In the genomic region with DNA sequence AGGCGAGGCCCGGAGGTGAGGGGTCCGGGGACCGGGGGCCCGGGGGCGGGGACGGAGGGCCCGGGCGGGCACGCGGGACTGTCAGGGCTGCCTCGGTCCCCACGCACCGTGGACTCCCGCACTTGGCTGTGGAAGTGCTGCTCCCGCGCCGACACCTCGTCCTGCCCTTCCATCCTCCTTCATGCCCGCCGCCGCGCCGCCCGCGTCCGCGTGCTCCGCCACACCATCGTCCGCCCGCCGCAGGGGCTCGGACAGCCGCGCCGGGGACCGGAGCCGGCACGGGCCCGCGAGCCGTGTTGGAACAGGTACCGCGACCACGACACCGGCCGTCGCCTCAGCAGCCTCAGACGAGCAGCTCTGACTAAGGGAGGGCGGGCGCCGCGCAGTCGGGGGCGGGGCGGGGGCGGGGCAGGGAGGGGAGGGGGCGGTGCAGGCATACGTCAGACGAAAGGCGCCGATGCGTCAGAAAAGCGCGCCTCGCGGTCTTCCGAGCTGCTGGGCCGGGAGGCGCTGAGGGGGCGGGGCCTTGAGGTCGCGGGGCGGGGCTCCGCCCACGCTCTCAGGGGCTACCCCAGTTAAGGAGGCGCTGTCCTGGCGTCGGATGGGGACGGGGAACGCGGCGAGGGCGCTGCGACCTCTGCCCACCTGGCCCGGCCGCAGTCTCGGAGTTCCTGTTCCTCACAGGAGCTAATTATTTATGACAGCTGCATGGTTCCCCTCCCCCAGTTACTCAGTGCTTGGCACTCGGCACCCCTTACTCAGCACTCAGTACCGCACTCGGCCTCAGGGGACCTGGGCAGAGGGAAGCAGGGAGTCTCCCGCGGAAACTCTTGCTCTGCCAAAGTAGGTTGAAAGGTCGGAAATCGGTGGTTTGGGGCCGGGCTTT, we compare ENCODE assay signal across 8 cellular contexts. TPM values are rescaled to one million over a fixed set of nuclear protein-coding genes. Genes with fewer than 3 reads are reported as not detected.
DNase-seq lines count a peak whose midpoint lies in the region; ATAC-seq and TF ChIP-seq lines count a peak whose summit lies in the region.

A gene with protein sequence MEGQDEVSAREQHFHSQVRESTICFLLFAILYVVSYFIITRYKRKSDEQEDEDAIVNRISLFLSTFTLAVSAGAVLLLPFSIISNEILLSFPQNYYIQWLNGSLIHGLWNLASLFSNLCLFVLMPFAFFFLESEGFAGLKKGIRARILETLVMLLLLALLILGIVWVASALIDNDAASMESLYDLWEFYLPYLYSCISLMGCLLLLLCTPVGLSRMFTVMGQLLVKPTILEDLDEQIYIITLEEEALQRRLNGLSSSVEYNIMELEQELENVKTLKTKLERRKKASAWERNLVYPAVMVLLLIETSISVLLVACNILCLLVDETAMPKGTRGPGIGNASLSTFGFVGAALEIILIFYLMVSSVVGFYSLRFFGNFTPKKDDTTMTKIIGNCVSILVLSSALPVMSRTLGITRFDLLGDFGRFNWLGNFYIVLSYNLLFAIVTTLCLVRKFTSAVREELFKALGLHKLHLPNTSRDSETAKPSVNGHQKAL (minus strand): TSS at position 363 of the 886 bp plus-strand sequence. CDS start 190 bp downstream, at position 173.

- intact Hi-C loops in OCI-LY7 (cut with micrococcal nuclease; ENCODE audit: unreplicated experiment) (loop anchor here (1.0 to 2.0 kb wide), 3 partner anchors 35 to 246 kb away; a partner anchor contains a TSS), mucosa of descending colon (cut with DNase I, micrococcal nuclease) (no loop called here)

- peaks cover 46% of the 10 kb centered on the region for H3K79me2 ChIP-seq in OCI-LY7 (ENCODE audit: insufficient read depth, low read depth, low read length)

- peak within 1 kb of the TSS; percentile 87 for H2AFZ ChIP-seq in OCI-LY7 (ENCODE audit: low read length)

- no peaks in the 10 kb centered on the region for H4K20me1 ChIP-seq in OCI-LY7 (ENCODE audit: insufficient read depth, low read length)

- POLR2A ChIA-PET in OCI-LY7 (lab: Charles Lee): interaction anchor here (1.1 to 2.0 kb wide), 5 partner anchors 13 to 57 kb away, joined by 3 to 17 read pairs (median 3); a partner anchor contains a TSS

- ATAC-seq in GM21526 (IDR thresholded peaks at IDR 0.05; ENCODE audit: low FRiP score, unreplicated experiment) (peak; percentile 78), mucosa of descending colon (peak; percentile 95)

- DNase-seq in DMS 273 treated with DMSO at 0.1 percent for 48 hours (lab: John Stamatoyannopoulos, UW) (peak; percentile 92), HuH-7.5 (ENCODE audit: low spot score) (peak; percentile 90), OCI-LY7 (ENCODE audit: low spot score) (peak; percentile 97), activated T-cell treated with anti-CD3 and anti-CD28 coated beads for 24 hours (ENCODE audit: low read depth) (peak; percentile 93), epithelial cell of esophagus (ENCODE audit: low read depth) (peak; percentile 96), mucosa of descending colon (peak; percentile 96 to 97 (median 97))
- peak; percentile 90 for DNase-seq in stimulated activated CD8-positive, alpha-beta memory T cell treated with anti-CD3 and anti-CD28 coated beads, Interleukin-4, amount 100 ng/mL, for 24 hours (ENCODE audit: low read depth)

- H3K36me3 ChIP-seq in OCI-LY7 (ENCODE audit: insufficient read depth, low read length) (peaks cover 26% of the 10 kb centered on the region), mucosa of descending colon (ENCODE audit: low read depth) (no peaks in the 10 kb centered on the region)

- no TSS peak for BruUV-seq in OCI-LY7 (replicated peaks; lab: Mats Ljungman, UMichigan)

- H3K9me3 ChIP-seq in OCI-LY7 (ENCODE audit: low read length): no peaks in the 10 kb centered on the region; the same call in 1 of the 2 replicates
- no peaks in the 10 kb centered on the region for H3K9me3 ChIP-seq in mucosa of descending colon

- H3K4me3 ChIP-seq in OCI-LY7 (ENCODE audit: low read depth, low read length, poor library complexity, severe bottlenecking): peak within 1 kb of the TSS; percentile 81
- peak within 1 kb of the TSS; percentile 95 for H3K4me3 ChIP-seq in epithelial cell of esophagus (ENCODE audit: low read length)
- peak within 1 kb of the TSS; percentile 70 for H3K4me3 ChIP-seq in mucosa of descending colon

- H3K4me1 ChIP-seq in OCI-LY7 (ENCODE audit: insufficient read depth, low read length, poor library complexity, severe bottlenecking) (peaks cover 30% of the 10 kb centered on the region), mucosa of descending colon (ENCODE audit: low read depth) (peaks cover 11% of the 10 kb centered on the region)

- CTCF ChIA-PET in OCI-LY7 (lab: Charles Lee; ENCODE audit: unreplicated experiment): interaction anchor here (0.6 kb wide), 1 partner anchor 1740 kb away, joined by 3 read pairs; no protein-coding TSS in a partner anchor

- no peaks in the 10 kb centered on the region for H3K9me2 ChIP-seq in OCI-LY7 (ENCODE audit: insufficient read depth, low read length)

- peak within 1 kb of the TSS; percentile 71 for H3K4me2 ChIP-seq in OCI-LY7 (ENCODE audit: low read length)

- TF ChIP-seq CTCF in OCI-LY7 (conservative IDR thresholded peaks at IDR 0.05; ENCODE audit: low read length) (peak; percentile 47), epithelial cell of esophagus (IDR thresholded peaks at IDR 0.05; ENCODE audit: insufficient read depth, low read depth, low read length, missing control alignments) (peak; percentile 70), mucosa of descending colon (IDR thresholded peaks at IDR 0.05) (peak; percentile 75)

- peak within 1 kb of the TSS; percentile 82 for H3K27ac ChIP-seq in OCI-LY7 (ENCODE audit: low read depth, low read length, poor library complexity, severe bottlenecking)

RNA-seq across cellular contexts. Expression of the gene that starts here (rescaled TPM):
- 91.1 and 136 TPM in 2 replicates for total RNA-seq in OCI-LY7 (2014; rRNA removed; shearing (Covaris generic))
- total RNA-seq in OCI-LY7 (2022) (114 and 116 TPM in 2 replicates), mucosa of descending colon (10 to 100 TPM; 40.5 to 56.3 (median 44.9) TPM)

Comparison
In these comparisons a context has a peak if more than half of its experiments do, and no peak if none do; other contexts are left out.
1. Peak in every context shown above with its lines: DNase-seq, ATAC-seq, H3K4me3 ChIP-seq and H3K27ac ChIP-seq.